ENCODE assay signal across 17 cellular contexts in genomic region chr22:49079027-49079725, GRCh38.
"Had no signal": no experiment of that assay in that cellular context is flagged by ENCODE, and none has a peak within 500 bp of the region (broad histone marks: within the 10 kb centered on the region; RNA-seq: fewer than 3 reads in every experiment).

No MANE protein-coding gene starts in this region.

- H3K9me3 ChIP-seq: SK-N-SH had no signal

- ATAC-seq: Panc1 had no signal

- DNase-seq: KBM-7, MV-4-11, NCI-H1048, NCI-H1105, NCI-H1417, NCI-H146, NCI-H1694 treated with DMSO at 0.1 percent for 48 hours, NCI-H1930, NCI-H2081, NCI-H2107, NCI-H2227 treated with DMSO at 0.1 percent for 48 hours, NCI-H526 treated with DMSO at 0.1 percent for 48 hours, NCI-H748 treated with DMSO at 0.1 percent for 48 hours, SHP77, SK-N-SH had no signal

- H3K27ac ChIP-seq: RWPE1 had no signal
